8 cellular contexts compared by ENCODE assay signal in genomic region chrX:18983711-18984380, GRCh38. TPM values are rescaled to one million over a fixed set of nuclear protein-coding genes. Genes with fewer than 3 reads are reported as not detected.
DNase-seq lines count a peak whose midpoint lies in the region; ATAC-seq and TF ChIP-seq lines count a peak whose summit lies in the region.

Gene PHKA2, minus strand, starts transcription at chrX:18984114. Its CDS starts 182 bp downstream, at chrX:18983932.

- H3K9ac ChIP-seq in OCI-LY3 (ENCODE audit: low read length) = peak within 1 kb of the TSS; percentile 80

- H3K27ac ChIP-seq in ACC112 (ENCODE audit: low read depth, low read length) (peak within 1 kb of the TSS; percentile 86), OCI-LY3 (ENCODE audit: low read length) (peak within 1 kb of the TSS; percentile 64), heart right ventricle (peak within 1 kb of the TSS; percentile 75 to 97 (median 92))

- H3K36me3 ChIP-seq in ACC112 (ENCODE audit: insufficient read depth, low read length) (no peaks in the 10 kb centered on the region), OCI-LY3 (replicated peaks; ENCODE audit: low read depth, low read length) (no peaks in the 10 kb centered on the region), heart right ventricle (peaks cover 0 to 3% (median 0%) of the 10 kb centered on the region in 9 donors)

- H2AFZ ChIP-seq in ACC112 (ENCODE audit: low read length, unreplicated experiment) (peak within 1 kb of the TSS; percentile 99), OCI-LY3 (ENCODE audit: low read depth, low read length) (peak within 1 kb of the TSS; percentile 87)

- H3K4me1 Mint-ChIP-seq in activated naive CD8-positive, alpha-beta T cell treated with anti-CD3 and anti-CD28 coated beads, Interleukin-2, amount 50 U/mL, for 24 hours = peaks cover 22% of the 10 kb centered on the region

- intact Hi-C loops in heart right ventricle (cut with DNase I) (loop anchor here in 1 of 10 donors (5.0 kb wide), 1 partner anchor 97 kb away; no protein-coding TSS in a partner anchor), posterior cingulate gyrus (cut with DNase I) (no loop called here)

- H3K4me1 ChIP-seq in ACC112 (ENCODE audit: control insufficient read depth, insufficient read depth, low read length, unreplicated experiment) (peaks cover 14% of the 10 kb centered on the region), OCI-LY3 (ENCODE audit: low read length) (peaks cover 11% of the 10 kb centered on the region; the same call in 1 of the 2 replicates), heart right ventricle (peaks cover 0 to 22% (median 4%) of the 10 kb centered on the region in 9 donors)

- peak within 1 kb of the TSS; percentile 95 for H3K4me2 ChIP-seq in OCI-LY3 (ENCODE audit: low read length)

- no peaks in the 10 kb centered on the region for H3K27me3 ChIP-seq in ACC112 (ENCODE audit: insufficient read depth, low read length)
- H3K27me3 ChIP-seq in OCI-LY3 (ENCODE audit: low read depth, low read length) = no peaks in the 10 kb centered on the region
- H3K27me3 ChIP-seq in heart right ventricle = peaks cover 0 to 27% (median 0%) of the 10 kb centered on the region in 7 donors

- H3K36me3 Mint-ChIP-seq in activated naive CD8-positive, alpha-beta T cell treated with anti-CD3 and anti-CD28 coated beads, Interleukin-2, amount 50 U/mL, for 24 hours (ENCODE audit: low read depth) = no peaks in the 10 kb centered on the region

- peaks cover 22% of the 10 kb centered on the region for H3K79me2 ChIP-seq in ACC112 (ENCODE audit: control insufficient read depth, insufficient read depth, low read length, unreplicated experiment)
- peaks cover 13% of the 10 kb centered on the region for H3K79me2 ChIP-seq in OCI-LY3 (ENCODE audit: low read length)

- TF ChIP-seq CTCF in OCI-LY3 (IDR thresholded peaks at IDR 0.05; ENCODE audit: low read depth, low read length) (no peak), heart right ventricle (IDR thresholded peaks at IDR 0.05) (no peak)

- no peaks in the 10 kb centered on the region for H3K27me3 Mint-ChIP-seq in activated naive CD8-positive, alpha-beta T cell treated with anti-CD3 and anti-CD28 coated beads, Interleukin-2, amount 50 U/mL, for 24 hours

- peak within 1 kb of the TSS; percentile 74 for H3K27ac Mint-ChIP-seq in activated naive CD8-positive, alpha-beta T cell treated with anti-CD3 and anti-CD28 coated beads, Interleukin-2, amount 50 U/mL, for 24 hours

- H3K4me3 ChIP-seq in ACC112 (ENCODE audit: low read depth, low read length) (peak within 1 kb of the TSS; percentile 99), OCI-LY3 (ENCODE audit: low read length) (peak within 1 kb of the TSS; percentile 96), heart right ventricle (peak within 1 kb of the TSS; percentile 56 to 94 (median 76))

- H4K20me1 ChIP-seq in OCI-LY3 (ENCODE audit: insufficient read depth, low read length) = no peaks in the 10 kb centered on the region

- H3K9me3 ChIP-seq in OCI-LY3 (ENCODE audit: insufficient read depth, low read length) (no peaks in the 10 kb centered on the region), heart right ventricle (no peaks in the 10 kb centered on the region)

- H3K4me3 Mint-ChIP-seq in activated naive CD8-positive, alpha-beta T cell treated with anti-CD3 and anti-CD28 coated beads, Interleukin-2, amount 50 U/mL, for 24 hours = peak within 1 kb of the TSS; percentile 82

- ATAC-seq in GM18508 (IDR thresholded peaks at IDR 0.05; ENCODE audit: insufficient read depth, unreplicated experiment) (peak; percentile 14), HG03025 (IDR thresholded peaks at IDR 0.05; ENCODE audit: low FRiP score, unreplicated experiment) (peak; percentile 50), heart right ventricle (peak; percentile 69 to 87 (median 79))
- ATAC-seq in activated naive CD8-positive, alpha-beta T cell treated with anti-CD3 and anti-CD28 coated beads, Interleukin-2, amount 50 U/mL, for 24 hours = peak; percentile 18

- WGBS in heart right ventricle, 2 donors = 0% methylated on average over 38 to 57 of the region's 63 CpGs

- DNase-seq in activated naive CD8-positive, alpha-beta T cell treated with anti-CD3 and anti-CD28 coated beads, Interleukin-2, amount 50 U/mL, for 24 hours = no peak
- DNase-seq in heart right ventricle = peak; percentile 51 to 66
- peak in 9 of 10 donors; percentile 15 to 89 (median 32) for DNase-seq in posterior cingulate gyrus
- no peak for DNase-seq in glomerular visceral epithelial cell (ENCODE audit: extremely low spot score)

- H3K9me3 Mint-ChIP-seq in activated naive CD8-positive, alpha-beta T cell treated with anti-CD3 and anti-CD28 coated beads, Interleukin-2, amount 50 U/mL, for 24 hours = no peaks in the 10 kb centered on the region

RNA-seq across cellular contexts. Expression of gene PHKA2, which starts in this region (rescaled TPM):
- total RNA-seq in heart right ventricle = 10 to 100 TPM; 21.6 to 53.5 (median 25.3) TPM
- polyA plus RNA-seq in heart right ventricle = 10 to 100 TPM; 15.6 to 61.1 TPM

Comparison
In these comparisons a context has a peak if more than half of its experiments do, and no peak if none do; other contexts are left out.
1. ATAC-seq: peak in every context shown above with its lines; median percentile 79 in heart right ventricle; 50 in HG03025; 18 in activated naive CD8-positive, alpha-beta T cell treated with anti-CD3 and anti-CD28 coated beads, Interleukin-2, amount 50 U/mL, for 24 hours; 14 in GM18508.
2. DNase-seq: peak in heart right ventricle (2 of 2) and posterior cingulate gyrus (9 of 10); none in activated naive CD8-positive, alpha-beta T cell treated with anti-CD3 and anti-CD28 coated beads, Interleukin-2, amount 50 U/mL, for 24 hours (single experiment) and glomerular visceral epithelial cell (single experiment).
3. Peak in every context shown above with its lines, with median percentiles within 50 percentile points of each other: H3K27ac ChIP-seq and H3K4me3 ChIP-seq.